Comparison of ENCODE assay signal across 8 cellular contexts in genomic region chr19:54364775-54365257, GRCh38. TPM values are rescaled to one million over a fixed set of nuclear protein-coding genes. Genes with fewer than 3 reads are reported as not detected.
DNase-seq lines count a peak whose midpoint lies in the region; TF ChIP-seq lines count a peak whose summit lies in the region.

A gene with protein sequence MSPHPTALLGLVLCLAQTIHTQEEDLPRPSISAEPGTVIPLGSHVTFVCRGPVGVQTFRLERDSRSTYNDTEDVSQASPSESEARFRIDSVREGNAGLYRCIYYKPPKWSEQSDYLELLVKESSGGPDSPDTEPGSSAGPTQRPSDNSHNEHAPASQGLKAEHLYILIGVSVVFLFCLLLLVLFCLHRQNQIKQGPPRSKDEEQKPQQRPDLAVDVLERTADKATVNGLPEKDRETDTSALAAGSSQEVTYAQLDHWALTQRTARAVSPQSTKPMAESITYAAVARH (minus strand): TSS chr19:54364931. CDS start chr19:54364804, 127 bp downstream.

- H2AFZ ChIP-seq in MM.1S (ENCODE audit: low read length) = no peak within 1 kb of the TSS

- H3K4me2 ChIP-seq in MM.1S (ENCODE audit: low read depth, low read length) = peak within 1 kb of the TSS; percentile 27; the same call in 1 of the 2 replicates

- no peaks in the 10 kb centered on the region for H3K9me2 ChIP-seq in MM.1S (replicated peaks; ENCODE audit: insufficient read depth, low read length)

- no peaks in the 10 kb centered on the region for H3K36me3 ChIP-seq in MM.1S (replicated peaks; ENCODE audit: insufficient read depth, low read length)

- no peak within 1 kb of the TSS for H3K4me3 ChIP-seq in MM.1S (ENCODE audit: low read length)

- no peaks in the 10 kb centered on the region for H3K4me1 Mint-ChIP-seq in chondrocyte (ENCODE audit: low read depth)

- H3K27ac Mint-ChIP-seq in chondrocyte (ENCODE audit: unreplicated experiment) = no peak within 1 kb of the TSS

- no peaks in the 10 kb centered on the region for H3K36me3 Mint-ChIP-seq in chondrocyte (ENCODE audit: low read depth)

- DNase-seq in MM.1S (peak; percentile 13), cardiac septum (ENCODE audit: low spot score) (peak; percentile 77), NCI-H524 treated with DMSO at 0.1 percent for 48 hours (lab: John Stamatoyannopoulos, UW) (no peak), NCI-H146 (lab: John Stamatoyannopoulos, UW) (no peak), cerebellar nuclear complex (lab: John Stamatoyannopoulos, UW) (no peak), chondrocyte (ENCODE audit: low spot score) (no peak)
- peak; percentile 45 for DNase-seq in activated CD8-positive, alpha-beta memory T cell treated with anti-CD3 and anti-CD28 coated beads, Interleukin-2, amount 50 U/mL, for 4 hours
- peak; percentile 38 to 39 for DNase-seq in stimulated activated CD4-positive, alpha-beta T cell treated with anti-CD3 and anti-CD28 coated beads, Interleukin-4, amount 100 ng/mL, for 48 hours (ENCODE audit: low read depth in 2 of 2)

- peaks cover 16% of the 10 kb centered on the region for H3F3A ChIP-seq in MM.1S (ENCODE audit: insufficient read depth, low read length)

- intact Hi-C loops in cardiac septum (cut with DNase I) = no loop called here

- peaks cover 57% of the 10 kb centered on the region for H3K79me2 ChIP-seq in MM.1S (ENCODE audit: low read length)

- TF ChIP-seq CTCF in MM.1S (IDR thresholded peaks at IDR 0.05; ENCODE audit: low read length) (no peak), chondrocyte (IDR thresholded peaks at IDR 0.05) (no peak)

- peaks cover 10% of the 10 kb centered on the region for H3K4me1 ChIP-seq in MM.1S (ENCODE audit: low read length)

- no peaks in the 10 kb centered on the region for H4K20me1 ChIP-seq in MM.1S (ENCODE audit: insufficient read depth, low read length)

- H3K9ac ChIP-seq in MM.1S (ENCODE audit: low read length) = no peak within 1 kb of the TSS; the same call in 1 of the 2 replicates

- H3K27ac ChIP-seq in MM.1S (ENCODE audit: low read length) = peak within 1 kb of the TSS; percentile 29; the same call in 1 of the 2 replicates

- H3K4me3 Mint-ChIP-seq in chondrocyte (ENCODE audit: unreplicated experiment) = no peak within 1 kb of the TSS

- H3K9me3 Mint-ChIP-seq in chondrocyte (ENCODE audit: low read depth) = no peaks in the 10 kb centered on the region

- no peaks in the 10 kb centered on the region for H3K9me3 ChIP-seq in MM.1S (replicated peaks; ENCODE audit: insufficient read depth, low read length)

- peaks cover 10% of the 10 kb centered on the region; the same call in 1 of the 2 replicates for H3K27me3 ChIP-seq in MM.1S (replicated peaks; ENCODE audit: insufficient read depth, low read length)

- H3K27me3 Mint-ChIP-seq in chondrocyte (ENCODE audit: low read depth) = peaks cover 9% of the 10 kb centered on the region

RNA-seq across cellular contexts. Expression of the gene that starts here (rescaled TPM):
- total RNA-seq in cardiac septum (5.1 TPM), chondrocyte (not detected in 3 replicates)

Comparison
In these comparisons a context has a peak if more than half of its experiments do, and no peak if none do; other contexts are left out.
1. DNase-seq: peak in MM.1S (single experiment), activated CD8-positive, alpha-beta memory T cell treated with anti-CD3 and anti-CD28 coated beads, Interleukin-2, amount 50 U/mL, for 4 hours (single experiment), cardiac septum (single experiment) and stimulated activated CD4-positive, alpha-beta T cell treated with anti-CD3 and anti-CD28 coated beads, Interleukin-4, amount 100 ng/mL, for 48 hours (2 of 2); none in NCI-H524 treated with DMSO at 0.1 percent for 48 hours (single experiment), NCI-H146 (single experiment), cerebellar nuclear complex (0 of 2) and chondrocyte (single experiment).